ENCODE assay signal across 26 cellular contexts in genomic region chr1:90593312-90593711, GRCh38.
"Had no signal": no experiment of that assay in that cellular context is flagged by ENCODE, and none has a peak within 500 bp of the region (broad histone marks: within the 10 kb centered on the region; RNA-seq: fewer than 3 reads in every experiment).

No MANE protein-coding gene starts in this region.

- H3K36me3 ChIP-seq: lower lobe of right lung, neutrophil, suprapubic skin, transverse colon, upper lobe of right lung, uterus had no signal

- ATAC-seq: effector memory CD8-positive, alpha-beta T cell; left ventricle myocardium superior; lower lobe of right lung; natural killer cell treated with Interleukin-12 subunit alpha and Interleukin-12 subunit beta and Interleukin-15 and Interleukin-18, amount 100 ng/mL, for 72 hours; sciatic nerve; stimulated activated naive CD8-positive, alpha-beta T cell treated with anti-CD3 and anti-CD28 coated beads, Interleukin-15, amount 100 ng/mL, for 72 hours; upper lobe of right lung had no signal

- H3K4me3 ChIP-seq: lower lobe of right lung, smooth muscle cell, suprapubic skin, transverse colon, upper lobe of right lung, uterus had no signal

- H3K9me3 ChIP-seq: neutrophil, uterus had no signal

- DNase-seq: cortex of kidney; effector memory CD8-positive, alpha-beta T cell; hypothalamus; immature natural killer cell; islet precursor cell; kidney glomerular epithelial cell; left ventricle myocardium superior; lower lobe of right lung; naive B cell; stimulated activated CD4-positive, alpha-beta T cell treated with anti-CD3 and anti-CD28 coated beads, Interleukin-12 subunit alpha, Interleukin-12 subunit beta, amount 100 ng/mL, for 4 hours; stimulated activated CD4-positive, alpha-beta T cell treated with anti-CD3 and anti-CD28 coated beads, Interleukin-1b, Interleukin-23, amount 100 ng/mL, for 48 hours; stimulated activated CD4-positive, alpha-beta T cell treated with anti-CD3 and anti-CD28 coated beads, Interleukin-4, amount 100 ng/mL, for 1 hour; stimulated activated CD8-positive, alpha-beta memory T cell treated with anti-CD3 and anti-CD28 coated beads, Interleukin-4, amount 100 ng/mL, for 48 hours; stimulated activated naive CD4-positive, alpha-beta T cell; stimulated activated naive CD8-positive, alpha-beta T cell treated with anti-CD3 and anti-CD28 coated beads, Interleukin-15, amount 100 ng/mL, for 72 hours; transverse colon; upper lobe of right lung; uterus had no signal

- FAIRE-seq: endometrium, frontal cortex had no signal

- H3K4me1 ChIP-seq: lower lobe of right lung, parathyroid adenoma, suprapubic skin, upper lobe of right lung, uterus had no signal
